18 cellular contexts compared by ENCODE assay signal in the genomic region with DNA sequence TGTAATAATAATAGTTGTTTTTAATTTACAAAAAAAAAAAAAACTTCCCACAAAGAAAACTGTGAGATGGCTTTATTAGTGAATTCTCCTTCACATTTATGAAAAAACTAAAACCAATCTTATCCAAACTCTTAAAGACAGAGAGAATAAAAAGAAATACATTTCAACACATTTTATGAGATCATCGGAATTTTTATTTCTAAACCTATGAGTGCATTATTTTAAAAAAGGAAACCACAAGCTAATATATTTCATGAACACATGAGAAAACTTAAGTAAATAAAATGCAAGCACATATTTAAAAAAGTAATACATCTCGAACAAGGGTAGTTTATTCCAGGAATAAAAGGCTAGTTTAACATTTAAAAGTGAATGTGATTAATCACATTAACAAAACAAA. TPM values are rescaled to one million over a fixed set of nuclear protein-coding genes. Genes with fewer than 3 reads are reported as not detected.
A peak's percentile ranks its signal among the peaks of the same experiment; 100 is the strongest.
DNase-seq lines count a peak whose midpoint lies in the region; ATAC-seq, FAIRE-seq and TF ChIP-seq lines count a peak whose summit lies in the region.
"Had no signal": no experiment of that assay in that cellular context is flagged by ENCODE, and none has a peak within 500 bp of the region (broad histone marks: within the 10 kb centered on the region; RNA-seq: fewer than 3 reads in every experiment).

No MANE protein-coding gene starts in this region.

- H3K27ac ChIP-seq in pancreas, result no peak overlapping the region

- H3K4me1 ChIP-seq in pancreas, result no peaks in the 10 kb centered on the region
- H3K4me1 ChIP-seq: HAP-1 had no signal

- peak; percentile 64 for FAIRE-seq in pancreas (lab: Jason Lieb, UNC)
- FAIRE-seq: G401.6, GM12892, H54 had no signal

- peak; percentile 3 for DNase-seq in HCEC 1CT
- DNase-seq in amniotic epithelial cell (ENCODE audit: low read depth), result peak; percentile 40
- no peak for DNase-seq in pancreas
- DNase-seq in SIG-M5 treated with dmso at 0.1 percent for 504 hours (lab: John Stamatoyannopoulos, UW; ENCODE audit: unreplicated experiment), result no peak
- DNase-seq in activated effector memory CD4-positive, alpha-beta T cell treated with Interleukin-2 at 50 U/mL for 16 hours, result no peak
- DNase-seq: 8988T; C1 segment of cervical spinal cord; Calu3; CD4-positive, alpha-beta memory T cell; COR-L47; DMS153; DND-41; GOT3 had no signal

- no peaks in the 10 kb centered on the region for H3K9me3 ChIP-seq in pancreas
- H3K9me3 ChIP-seq: HAP-1 had no signal

- H3K27me3 ChIP-seq in pancreas, result no peaks in the 10 kb centered on the region

- WGBS in pancreas, 2 donors, result 83 to 84% methylated on average over 2 of the region's 2 CpGs

- ATAC-seq in pancreas (no peak), HG02885 (IDR thresholded peaks at IDR 0.05; ENCODE audit: poor library complexity, unreplicated experiment) (no peak)

- no peaks in the 10 kb centered on the region for H3K36me3 ChIP-seq in pancreas
- H3K36me3 ChIP-seq: HAP-1 had no signal

- TF ChIP-seq CTCF in pancreas (IDR thresholded peaks at IDR 0.05), result no peak

- intact Hi-C loops in pancreas (cut with DNase I), result no loop called here

- H3K4me3 ChIP-seq in pancreas, result no peak overlapping the region
- H3K4me3 ChIP-seq: HAP-1 had no signal

RNA-seq across cellular contexts. Expression of a gene that starts 31.5 kb away (rescaled TPM):
- 1 to 10 TPM; 2.7 to 3.9 (median 3.0) TPM for total RNA-seq in pancreas
- polyA plus RNA-seq in pancreas, result 1 to 10 TPM; 2.7 to 3.0 TPM

RNA-seq across cellular contexts. Expression of a gene that starts 51.6 kb away (rescaled TPM):
- total RNA-seq in pancreas, result 10 to 100 TPM; 23.1 to 39.7 (median 33.9) TPM
- 10 to 100 TPM; 29.3 to 59.7 TPM for polyA plus RNA-seq in pancreas

RNA-seq across cellular contexts. Expression of a gene that starts 51.8 kb away (rescaled TPM):
- 10 to 100 TPM; 19.7 to 29.4 (median 25.6) TPM for total RNA-seq in pancreas
- 10 to 100 TPM; 49.0 to 51.9 TPM for polyA plus RNA-seq in pancreas

Comparison
In these comparisons a context has a peak if more than half of its experiments do, and no peak if none do; other contexts are left out.
1. DNase-seq: peak in HCEC 1CT (single experiment) and amniotic epithelial cell (single experiment); none in pancreas (0 of 6), SIG-M5 treated with dmso at 0.1 percent for 504 hours (single experiment) and activated effector memory CD4-positive, alpha-beta T cell treated with Interleukin-2 at 50 U/mL for 16 hours (single experiment).